In the genomic region with DNA sequence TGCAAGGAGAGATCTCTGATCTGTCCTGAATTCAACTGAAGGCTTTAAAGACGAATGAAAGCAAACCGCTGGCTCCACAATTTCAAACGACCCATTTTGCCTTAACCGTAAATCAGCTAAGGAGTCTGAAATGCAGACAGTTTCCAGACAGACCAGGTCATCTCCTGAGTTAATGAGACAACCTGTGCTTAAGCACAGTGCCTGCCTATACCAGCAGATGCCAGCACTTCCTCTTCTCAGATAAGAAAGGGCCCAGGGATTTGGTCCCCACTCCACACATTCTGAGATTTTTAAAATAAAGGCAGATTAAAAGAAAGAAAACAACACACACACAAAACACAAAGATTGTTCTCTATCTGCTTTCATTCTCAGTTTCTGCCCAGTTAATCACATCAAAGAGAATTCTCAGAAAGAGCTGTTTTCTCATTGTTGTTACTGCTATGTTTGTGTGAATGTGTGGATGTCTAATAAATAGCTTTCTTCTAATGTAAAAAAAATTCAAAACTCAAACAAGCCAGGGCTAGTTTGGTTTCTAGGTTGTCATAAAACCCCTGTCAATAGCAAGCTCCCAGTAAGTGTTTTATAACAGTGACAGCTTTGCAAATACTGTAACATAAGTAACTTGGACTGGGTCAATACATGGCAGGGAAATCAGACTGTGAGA, we compare ENCODE assay signal across 8 cellular contexts.
DNase-seq lines count a peak whose midpoint lies in the region; ATAC-seq and TF ChIP-seq lines count a peak whose summit lies in the region.

No MANE protein-coding gene starts in this region.

- DNase-seq in activated CD8-positive, alpha-beta memory T cell treated with anti-CD3 and anti-CD28 coated beads, Interleukin-2, amount 10 ng/mL, durations not matched to agents 7 days and 5 days: no peak
- no peak for DNase-seq in activated CD8-positive, alpha-beta memory T cell treated with anti-CD3 and anti-CD28 coated beads, Interleukin-2, amount 50 U/mL, for 4 hours
- DNase-seq in HT-29 (ENCODE audit: low spot score): peak; percentile 10
- no peak for DNase-seq in astrocyte of the cerebellum (ENCODE audit: low read depth)
- DNase-seq in osteocyte (ENCODE audit: extremely low spot score, unreplicated experiment): no peak
- DNase-seq in immature natural killer cell: no peak
- no peak for DNase-seq in stimulated activated CD4-positive, alpha-beta T cell treated with anti-CD3 and anti-CD28 coated beads, Interleukin-1b, Interleukin-23, amount 100 ng/mL, for 48 hours

- in situ Hi-C loops in astrocyte of the cerebellum (cut with HindIII; ENCODE audit: low sequenced_read_pairs): no loop called here

- no peak overlapping the region for H3K4me3 Mint-ChIP-seq in activated CD8-positive, alpha-beta memory T cell treated with anti-CD3 and anti-CD28 coated beads, Interleukin-2, amount 10 ng/mL, durations not matched to agents 7 days and 5 days
- no peak overlapping the region for H3K4me3 Mint-ChIP-seq in osteocyte (ENCODE audit: unreplicated experiment)
- no peak overlapping the region for H3K4me3 Mint-ChIP-seq in immature natural killer cell

- H3K36me3 Mint-ChIP-seq in activated CD8-positive, alpha-beta memory T cell treated with anti-CD3 and anti-CD28 coated beads, Interleukin-2, amount 10 ng/mL, durations not matched to agents 7 days and 5 days: peaks cover 7% of the 10 kb centered on the region
- no peaks in the 10 kb centered on the region for H3K36me3 Mint-ChIP-seq in osteocyte (ENCODE audit: unreplicated experiment)
- H3K36me3 Mint-ChIP-seq in immature natural killer cell: no peaks in the 10 kb centered on the region

- ATAC-seq in activated CD8-positive, alpha-beta memory T cell treated with anti-CD3 and anti-CD28 coated beads, Interleukin-2, amount 10 ng/mL, durations not matched to agents 7 days and 5 days: peak; percentile 66
- ATAC-seq in GM18502 (IDR thresholded peaks at IDR 0.05; ENCODE audit: poor library complexity, unreplicated experiment): no peak

- TF ChIP-seq CTCF in astrocyte of the cerebellum (IDR thresholded peaks at IDR 0.05; ENCODE audit: low read depth, low read length, missing control alignments) (peak; percentile 66), osteocyte (IDR thresholded peaks at IDR 0.05) (peak; percentile 65)

- CTCF ChIA-PET in activated CD8-positive, alpha-beta memory T cell treated with anti-CD3 and anti-CD28 coated beads, Interleukin-2, amount 10 ng/mL, durations not matched to agents 7 days and 5 days (lab: Charles Lee): interaction anchor here (0.6 to 1.7 kb wide), 16 partner anchors 9 to 995 kb away, joined by 3 to 7 read pairs (median 3); no protein-coding TSS in a partner anchor

- peaks cover 27% of the 10 kb centered on the region for H3K27me3 Mint-ChIP-seq in activated CD8-positive, alpha-beta memory T cell treated with anti-CD3 and anti-CD28 coated beads, Interleukin-2, amount 10 ng/mL, durations not matched to agents 7 days and 5 days
- H3K27me3 Mint-ChIP-seq in osteocyte (ENCODE audit: unreplicated experiment) (peaks cover 25% of the 10 kb centered on the region), immature natural killer cell (ENCODE audit: low read depth in 3 of 3) (peaks cover 0 to 9% (median 1%) of the 10 kb centered on the region in 3 donors)

- no peak overlapping the region for H3K4me3 ChIP-seq in astrocyte of the cerebellum (ENCODE audit: low read depth, low read length)

- H3K9me3 Mint-ChIP-seq in activated CD8-positive, alpha-beta memory T cell treated with anti-CD3 and anti-CD28 coated beads, Interleukin-2, amount 10 ng/mL, durations not matched to agents 7 days and 5 days (ENCODE audit: low read depth): no peaks in the 10 kb centered on the region
- H3K9me3 Mint-ChIP-seq in osteocyte (ENCODE audit: unreplicated experiment): no peaks in the 10 kb centered on the region
- H3K9me3 Mint-ChIP-seq in immature natural killer cell: no peaks in the 10 kb centered on the region

- no peak overlapping the region for H3K27ac Mint-ChIP-seq in activated CD8-positive, alpha-beta memory T cell treated with anti-CD3 and anti-CD28 coated beads, Interleukin-2, amount 10 ng/mL, durations not matched to agents 7 days and 5 days
- H3K27ac Mint-ChIP-seq in osteocyte (ENCODE audit: unreplicated experiment) (no peak overlapping the region), immature natural killer cell (no peak overlapping the region)

- peaks cover 8% of the 10 kb centered on the region for H3K4me1 Mint-ChIP-seq in activated CD8-positive, alpha-beta memory T cell treated with anti-CD3 and anti-CD28 coated beads, Interleukin-2, amount 10 ng/mL, durations not matched to agents 7 days and 5 days
- no peaks in the 10 kb centered on the region for H3K4me1 Mint-ChIP-seq in osteocyte (ENCODE audit: unreplicated experiment)
- H3K4me1 Mint-ChIP-seq in immature natural killer cell: no peaks in the 10 kb centered on the region
